Comparison of ENCODE assay signal across 19 cellular contexts in the genomic region with DNA sequence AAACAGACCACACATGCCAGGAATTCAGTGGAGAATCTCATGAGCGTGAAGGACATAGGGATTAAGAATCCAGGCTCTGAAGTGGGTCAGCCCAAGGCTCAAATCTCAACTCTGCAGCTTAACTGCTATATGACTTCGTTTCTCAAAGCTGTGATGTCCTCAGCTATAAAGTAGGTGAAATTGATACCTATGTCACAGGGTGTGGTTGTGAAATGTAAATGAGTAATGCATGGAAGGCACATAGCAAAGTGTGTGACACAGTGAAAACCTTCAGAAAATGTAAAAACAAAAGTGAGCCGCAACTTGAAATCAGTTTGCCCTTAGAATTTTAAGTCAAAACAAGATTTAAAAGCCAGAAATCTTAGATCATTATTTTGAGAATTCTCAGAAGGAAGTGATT.
A peak's percentile ranks its signal among the peaks of the same experiment; 100 is the strongest.
DNase-seq lines count a peak whose midpoint lies in the region; ATAC-seq and TF ChIP-seq lines count a peak whose summit lies in the region.
"Had no signal": no experiment of that assay in that cellular context is flagged by ENCODE, and none has a peak within 500 bp of the region (broad histone marks: within the 10 kb centered on the region; RNA-seq: fewer than 3 reads in every experiment).

No MANE protein-coding gene starts in this region.

- no peaks in the 10 kb centered on the region for H3K4me1 ChIP-seq in adipocyte (ENCODE audit: control insufficient read depth, insufficient read depth, low read length)
- H3K4me1 ChIP-seq: Caco-2 had no signal

- TF ChIP-seq CTCF in fibroblast of mammary gland (conservative IDR thresholded peaks at IDR 0.05; ENCODE audit: control insufficient read depth, insufficient read depth, low read depth, low read length) = no peak

- no peak for ATAC-seq in stimulated activated naive CD8-positive, alpha-beta T cell treated with anti-CD3 and anti-CD28 coated beads, Interleukin-15, Interleukin-2, amounts not matched to agents 100 U/mL and 50 U/mL, for 24 hours
- ATAC-seq in HG03571 (IDR thresholded peaks at IDR 0.05; ENCODE audit: unreplicated experiment) (no peak), GM21423 (IDR thresholded peaks at IDR 0.05; ENCODE audit: unreplicated experiment) (no peak)
- ATAC-seq: Panc1 had no signal

- H3K9ac ChIP-seq in adipocyte (ENCODE audit: low read length) = no peak overlapping the region
- H3K9ac ChIP-seq: SK-N-SH had no signal

- H3K9me3 ChIP-seq in adipocyte (ENCODE audit: control insufficient read depth, low read length) = peaks cover 8% of the 10 kb centered on the region
- H3K9me3 ChIP-seq: Caco-2, SK-N-SH had no signal

- no peaks in the 10 kb centered on the region for H3K36me3 ChIP-seq in adipocyte (ENCODE audit: control insufficient read depth, insufficient read depth, low read length, severe bottlenecking)

- DNase-seq in HT1080 (ENCODE audit: low read depth) = peak; percentile 47
- DNase-seq in adipocyte (ENCODE audit: low read depth) = peak; percentile 38
- DNase-seq in fibroblast of mammary gland (ENCODE audit: low read depth) = peak; percentile 18
- DNase-seq in stimulated activated naive CD8-positive, alpha-beta T cell treated with anti-CD3 and anti-CD28 coated beads, Interleukin-15, Interleukin-2, amounts not matched to agents 100 U/mL and 50 U/mL, for 24 hours = no peak
- DNase-seq in kidney glomerular epithelial cell (lab: John Stamatoyannopoulos, UW) = no peak
- DNase-seq: Caco-2; CD4-positive, CD25-positive, alpha-beta regulatory T cell; DMS153; KG1; NCI-H1092; NCI-H146; NCI-H2081 treated with DMSO at 0.1 percent for 48 hours; NCI-H510A treated with DMSO at 0.1 percent for 48 hours; NCI-H82; Right ventricle myocardium superior; SK-N-SH had no signal

- H3K4me3 ChIP-seq in adipocyte (ENCODE audit: low read length) = no peak overlapping the region
- H3K4me3 ChIP-seq in fibroblast of mammary gland (ENCODE audit: control insufficient read depth, low read depth, low read length) = no peak overlapping the region

- H3K27me3 ChIP-seq in adipocyte (replicated peaks; ENCODE audit: control insufficient read depth, insufficient read depth, low read length) = no peaks in the 10 kb centered on the region

Comparison
In these comparisons a context has a peak if more than half of its experiments do, and no peak if none do; other contexts are left out.
1. DNase-seq: peak in HT1080 (single experiment), adipocyte (single experiment) and fibroblast of mammary gland (single experiment); none in stimulated activated naive CD8-positive, alpha-beta T cell treated with anti-CD3 and anti-CD28 coated beads, Interleukin-15, Interleukin-2, amounts not matched to agents 100 U/mL and 50 U/mL, for 24 hours (single experiment) and kidney glomerular epithelial cell (single experiment).